Comparison of ENCODE assay signal across 22 cellular contexts in genomic region chr7:127812540-127812939, GRCh38.
DNase-seq lines count a peak whose midpoint lies in the region; ATAC-seq and TF ChIP-seq lines count a peak whose summit lies in the region.
"Had no signal": no experiment of that assay in that cellular context is flagged by ENCODE, and none has a peak within 500 bp of the region (broad histone marks: within the 10 kb centered on the region; RNA-seq: fewer than 3 reads in every experiment).

No MANE protein-coding gene starts in this region.

- H3K27ac ChIP-seq in right cardiac atrium (ENCODE audit: low read length) (no peak overlapping the region), dorsolateral prefrontal cortex (peak overlapping the region in 43 of 59 donors; percentile 9 to 81 (median 55))
- H3K27ac ChIP-seq: GM23248 had no signal

- H3K4me1 ChIP-seq in right cardiac atrium (ENCODE audit: control insufficient read depth, insufficient read depth, low read length): peaks cover 4% of the 10 kb centered on the region

- H3K4me3 ChIP-seq in right cardiac atrium (ENCODE audit: low read length) (no peak overlapping the region), dorsolateral prefrontal cortex (no peak overlapping the region)
- H3K4me3 ChIP-seq: GM23248, MG63 had no signal

- H3K9me3 Mint-ChIP-seq in mesothelial cell of epicardium: no peaks in the 10 kb centered on the region
- H3K9me3 Mint-ChIP-seq: CD14-positive monocyte had no signal

- peaks cover 6% of the 10 kb centered on the region for H3K36me3 Mint-ChIP-seq in mesothelial cell of epicardium

- peak overlapping the region; percentile 22 for H3K27ac Mint-ChIP-seq in mesothelial cell of epicardium
- H3K27ac Mint-ChIP-seq: CD14-positive monocyte had no signal

- WGBS in right cardiac atrium: 90% methylated on average over 3 of the region's 3 CpGs

- H3K27me3 ChIP-seq in right cardiac atrium (ENCODE audit: control insufficient read depth, insufficient read depth) (no peaks in the 10 kb centered on the region), dorsolateral prefrontal cortex (no peaks in the 10 kb centered on the region)
- H3K27me3 ChIP-seq: MG63 had no signal

- DNase-seq in right cardiac atrium: no peak
- DNase-seq in Right ventricle myocardium superior: no peak
- no peak for DNase-seq in dorsolateral prefrontal cortex
- DNase-seq in mesothelial cell of epicardium (ENCODE audit: low spot score in 2 of 2, unreplicated experiment in 2 of 2): no peak
- no peak for DNase-seq in SHP77 (lab: John Stamatoyannopoulos, UW)
- DNase-seq in activated gamma-delta T cell (lab: John Stamatoyannopoulos, UW): no peak
- DNase-seq in stimulated activated CD4-positive, alpha-beta T cell treated with anti-CD3 and anti-CD28 coated beads, Interleukin-1b, Interleukin-23, amount 100 ng/mL, for 48 hours: no peak
- DNase-seq: 8988T, GDM1, GM23248, IMR-90, Kasumi-1, MG63, NCI-H1092 treated with DMSO at 0.1 percent for 48 hours, NCI-H146, NCI-H2029 treated with DMSO at 0.1 percent for 48 hours, NCI-H226, NCI-H524, RPMI8226 had no signal

- ATAC-seq in right cardiac atrium: peak; percentile 56 to 66
- no peak for ATAC-seq in Right ventricle myocardium superior (ENCODE audit: poor library complexity)
- ATAC-seq in GM18867 (IDR thresholded peaks at IDR 0.05; ENCODE audit: unreplicated experiment): no peak
- ATAC-seq: HCT116 had no signal

- H3K9me3 ChIP-seq in right cardiac atrium (ENCODE audit: control insufficient read depth, low read length): no peaks in the 10 kb centered on the region
- H3K9me3 ChIP-seq: MG63 had no signal

- no peak for TF ChIP-seq CTCF in dorsolateral prefrontal cortex (IDR thresholded peaks at IDR 0.05 in 54 of 56, conservative IDR thresholded peaks at IDR 0.05 in 2 of 56; ENCODE audit: low read depth in 1 of 56, partially characterized antibody in 56 of 56)
- TF ChIP-seq CTCF in mesothelial cell of epicardium (IDR thresholded peaks at IDR 0.05; ENCODE audit: unreplicated experiment): no peak

- peaks cover 31% of the 10 kb centered on the region for H3K4me1 Mint-ChIP-seq in mesothelial cell of epicardium

- no peaks in the 10 kb centered on the region for H3K27me3 Mint-ChIP-seq in mesothelial cell of epicardium (ENCODE audit: low read depth)

- H3K4me3 Mint-ChIP-seq in mesothelial cell of epicardium: no peak overlapping the region
- H3K4me3 Mint-ChIP-seq: CD14-positive monocyte had no signal

- intact Hi-C loops in right cardiac atrium (cut with DNase I) (no loop called here), Right ventricle myocardium superior (cut with DNase I) (no loop called here), dorsolateral prefrontal cortex (cut with DNase I) (no loop called here)

Comparison
In these comparisons a context has a peak if more than half of its experiments do, and no peak if none do; other contexts are left out.
1. ATAC-seq: peak in right cardiac atrium (2 of 2); none in Right ventricle myocardium superior (single experiment) and GM18867 (single experiment).